8 cellular contexts compared by ENCODE assay signal in genomic region chr6:13814938-13815575, GRCh38. TPM values are rescaled to one million over a fixed set of nuclear protein-coding genes. Genes with fewer than 3 reads are reported as not detected.
DNase-seq lines count a peak whose midpoint lies in the region; ATAC-seq and TF ChIP-seq lines count a peak whose summit lies in the region.

No MANE protein-coding gene starts in this region.

- H3K4me3 ChIP-seq in LNCaP clone FGC (ENCODE audit: low read depth, low read length) (peak overlapping the region; percentile 73), liver (ENCODE audit: low read depth in 1 of 3, low read length in 3 of 3) (peak overlapping the region; percentile 42 to 99 (median 49)), transverse colon (peak overlapping the region; percentile 10 to 93 (median 85))

- no peaks in the 10 kb centered on the region for H3K9me3 Mint-ChIP-seq in CD4-positive, alpha-beta T cell

- TF ChIP-seq POLR2A in transverse colon (IDR thresholded peaks at IDR 0.05): no peak

- no peak for ATAC-seq in CD4-positive, alpha-beta T cell (ENCODE audit: poor library complexity)
- no peak for ATAC-seq in GM21390 (IDR thresholded peaks at IDR 0.05; ENCODE audit: unreplicated experiment)

- POLR2A ChIA-PET in CD4-positive, alpha-beta T cell (lab: Charles Lee): interaction anchor here (0.5 to 2.3 kb wide), 11 partner anchors 37 to 1379 kb away, joined by 3 to 17 read pairs (median 4); partner anchors contain the start of genes NOL7, SIRT5 and TBC1D7

- peak overlapping the region; percentile 89 for H3K4me3 Mint-ChIP-seq in CD4-positive, alpha-beta T cell

- DNase-seq in CD4-positive, alpha-beta T cell: no peak
- DNase-seq in LNCaP clone FGC (ENCODE audit: low read depth): no peak
- no peak for DNase-seq in transverse colon
- no peak for DNase-seq in D341Med (ENCODE audit: low spot score)
- DNase-seq in NCI-H2171 treated with DMSO at 0.1 percent for 48 hours (lab: John Stamatoyannopoulos, UW): no peak

- H3K4me1 Mint-ChIP-seq in CD4-positive, alpha-beta T cell (ENCODE audit: low read depth): peaks cover 37% of the 10 kb centered on the region

- peak overlapping the region; percentile 62 for H3K27ac ChIP-seq in CD4-positive, alpha-beta T cell (ENCODE audit: low read depth, low read length)
- H3K27ac ChIP-seq in adipose tissue (ENCODE audit: low read depth, low read length) (peak overlapping the region; percentile 12), liver (ENCODE audit: low read depth in 1 of 2, low read length in 2 of 2) (peak overlapping the region; percentile 95 to 97), transverse colon (peak overlapping the region; percentile 97 to 99 (median 98))

- no peak for TF ChIP-seq EP300 in transverse colon (IDR thresholded peaks at IDR 0.05; ENCODE audit: low read depth)

- H3K36me3 ChIP-seq in liver (ENCODE audit: control insufficient read depth in 4 of 4, insufficient read depth in 3 of 4, low read depth in 1 of 4, low read length in 3 of 4) (no peaks in the 10 kb centered on the region), transverse colon (no peaks in the 10 kb centered on the region)

- H3K9ac ChIP-seq in liver (ENCODE audit: low read depth in 1 of 2, low read length in 2 of 2): peak overlapping the region; percentile 30

- peaks cover 17 to 42% (median 32%) of the 10 kb centered on the region in 4 donors for H3K4me1 ChIP-seq in liver (ENCODE audit: control insufficient read depth in 4 of 4, insufficient read depth in 4 of 4, low read length in 3 of 4)
- H3K4me1 ChIP-seq in transverse colon: peaks cover 24 to 42% (median 33%) of the 10 kb centered on the region in 4 donors

- 33 to 45% (median 44%) methylated on average over 8 of the region's 8 CpGs for WGBS in adipose tissue, 3 donors
- 45% methylated on average over 8 of the region's 8 CpGs for WGBS in liver
- 26 to 40% methylated on average over 8 of the region's 8 CpGs for WGBS in transverse colon (ENCODE audit: low coverage in 1 of 2), 2 donors

- H3K27me3 Mint-ChIP-seq in CD4-positive, alpha-beta T cell: no peaks in the 10 kb centered on the region

- peak overlapping the region; percentile 86 for H3K27ac Mint-ChIP-seq in CD4-positive, alpha-beta T cell

- H3K36me3 Mint-ChIP-seq in CD4-positive, alpha-beta T cell (ENCODE audit: low read depth): peaks cover 7% of the 10 kb centered on the region

- CTCF ChIA-PET in CD4-positive, alpha-beta T cell (lab: Charles Lee): interaction anchor here (1.6 to 3.5 kb wide), 3 partner anchors 20 to 240 kb away, joined by 4 to 14 read pairs (median 9); partner anchors contain the start of genes NOL7 and SIRT5

- in situ Hi-C loops in transverse colon (cut with MboI; ENCODE audit: low pct_ligation_motif_present in 1 of 4, low pct_unique_long_range_greater_than_20kb in 1 of 4, low sequenced_read_pairs in 3 of 4): no loop called here

- TF ChIP-seq RAD21 in liver (IDR thresholded peaks at IDR 0.05): no peak

- no peaks in the 10 kb centered on the region for H3K27me3 ChIP-seq in CD4-positive, alpha-beta T cell (ENCODE audit: control insufficient read depth, insufficient read depth, low read length)
- no peaks in the 10 kb centered on the region for H3K27me3 ChIP-seq in liver (ENCODE audit: control insufficient read depth in 4 of 4, insufficient read depth in 4 of 4, low read length in 3 of 4)
- no peaks in the 10 kb centered on the region for H3K27me3 ChIP-seq in transverse colon

- TF ChIP-seq CTCF in CD4-positive, alpha-beta T cell (IDR thresholded peaks at IDR 0.05): no peak
- no peak for TF ChIP-seq CTCF in LNCaP clone FGC (IDR thresholded peaks at IDR 0.05; ENCODE audit: control insufficient read depth, extremely low read depth, insufficient read depth)
- TF ChIP-seq CTCF in liver (IDR thresholded peaks at IDR 0.05; ENCODE audit: low read depth, low read length, missing input control): no peak
- TF ChIP-seq CTCF in transverse colon (IDR thresholded peaks at IDR 0.05): no peak

- H3K9me3 ChIP-seq in CD4-positive, alpha-beta T cell (ENCODE audit: control insufficient read depth, low read length): no peaks in the 10 kb centered on the region
- H3K9me3 ChIP-seq in liver (ENCODE audit: control insufficient read depth in 4 of 4, low read length in 3 of 4) (no peaks in the 10 kb centered on the region), transverse colon (no peaks in the 10 kb centered on the region)

- intact Hi-C loops in CD4-positive, alpha-beta T cell (cut with DNase I, micrococcal nuclease): loop anchor here (1.0 to 10.0 kb wide), 9 partner anchors 20 to 1847 kb away; partner anchors contain the start of genes CD83 (in 1 of the 2), DTNBP1 (in 1 of the 2), GFOD1 (in 1 of the 2) and HIVEP1 (in 1 of the 2)
- intact Hi-C loops in transverse colon (cut with DNase I; ENCODE audit: low total_unique reads): no loop called here

TF ChIP-seq in liver, 16 proteins besides CTCF, POLR2A, EP300 and RAD21:
- no peak for TF ChIP-seq HNF4G (IDR thresholded peaks at IDR 0.05)
- peak; percentile 4 for TF ChIP-seq TAF1 (conservative IDR thresholded peaks at IDR 0.05)
- no peak for TF ChIP-seq GABPA (IDR thresholded peaks at IDR 0.05 in 1 of 2, conservative IDR thresholded peaks at IDR 0.05 in 1 of 2)
- no peak for TF ChIP-seq HNF4A (conservative IDR thresholded peaks at IDR 0.05)

RNA-seq across cellular contexts. Expression of gene MCUR1, which starts 0.7 kb away (rescaled TPM):
- 1 to 10 TPM; 3.2 to 4.5 TPM for total RNA-seq in CD4-positive, alpha-beta T cell
- polyA plus RNA-seq in adipose tissue: 1 to 10 TPM; 6.2 to 9.7 (median 7.2) TPM
- total RNA-seq in liver: 1 to 10 TPM; 7.4 TPM
- 10 to 100 TPM in 1 of 2 donors, 1 to 10 TPM in 1; 7.3 to 17.3 TPM for polyA plus RNA-seq in liver
- total RNA-seq in transverse colon: 10 to 100 TPM; 25.7 to 58.7 (median 31.1) TPM

Comparison
In these comparisons a context has a peak if more than half of its experiments do, and no peak if none do; other contexts are left out.
1. H3K27ac ChIP-seq: peak in every context shown above with its lines; median percentile 98 in transverse colon; 96 in liver; 62 in CD4-positive, alpha-beta T cell; 12 in adipose tissue.